ENCODE assay signal across 18 cellular contexts in genomic region chr12:19525236-19525635, GRCh38.
DNase-seq lines count a peak whose midpoint lies in the region; ATAC-seq and TF ChIP-seq lines count a peak whose summit lies in the region.
"Had no signal": no experiment of that assay in that cellular context is flagged by ENCODE, and none has a peak within 500 bp of the region (broad histone marks: within the 10 kb centered on the region; RNA-seq: fewer than 3 reads in every experiment).

No MANE protein-coding gene starts in this region.

- H3K4me3 ChIP-seq in CD8-positive, alpha-beta T cell (ENCODE audit: low read depth, low read length): no peak overlapping the region
- no peak overlapping the region for H3K4me3 ChIP-seq in WERI-Rb-1 (ENCODE audit: low read depth, low read length)
- H3K4me3 ChIP-seq: PC-9 had no signal

- intact Hi-C loops in CD8-positive, alpha-beta T cell (cut with DNase I, micrococcal nuclease): no loop called here

- no peaks in the 10 kb centered on the region for H3K27me3 ChIP-seq in CD8-positive, alpha-beta T cell (ENCODE audit: insufficient read depth, low read length)
- H3K27me3 ChIP-seq in H9 (ENCODE audit: insufficient read depth, low read length): no peaks in the 10 kb centered on the region
- H3K27me3 ChIP-seq in WERI-Rb-1 (ENCODE audit: insufficient read depth, low read depth, severe bottlenecking): no peaks in the 10 kb centered on the region

- H3K27ac Mint-ChIP-seq in CD8-positive, alpha-beta T cell: peak overlapping the region; percentile 45
- H3K27ac Mint-ChIP-seq in H9 (peak overlapping the region in 2 of 3 experiments; percentile 84 to 95; a peak in 4 of 7 replicates), mesothelial cell of epicardium (peak overlapping the region; percentile 56)
- H3K27ac Mint-ChIP-seq in activated T-helper 17 cell treated with anti-CD3 and anti-CD28 coated beads, Interleukin-2, amount 50 U/mL, for 72 hours: peak overlapping the region; percentile 40
- H3K27ac Mint-ChIP-seq: CD4-positive, CD25-positive, alpha-beta regulatory T cell had no signal

- no peak overlapping the region for H2BK15ac ChIP-seq in H9 (ENCODE audit: low read depth, low read length)

- H2BK5ac ChIP-seq in H9 (ENCODE audit: insufficient read length, low read length): no peak overlapping the region

- H4K5ac ChIP-seq in H9 (ENCODE audit: insufficient read length, low read depth, low read length): no peak overlapping the region

- no peaks in the 10 kb centered on the region for H4K20me1 ChIP-seq in H9 (ENCODE audit: control insufficient read depth, insufficient read depth, insufficient read length)

- H2BK20ac ChIP-seq in H9 (ENCODE audit: low read depth, low read length, poor library complexity, severe bottlenecking): no peak overlapping the region

- peaks cover 31% of the 10 kb centered on the region for H3K4me1 Mint-ChIP-seq in CD8-positive, alpha-beta T cell (ENCODE audit: low read depth)
- H3K4me1 Mint-ChIP-seq in H9: peaks cover 8 to 10% of the 10 kb centered on the region in 2 experiments
- H3K4me1 Mint-ChIP-seq in activated T-helper 17 cell treated with anti-CD3 and anti-CD28 coated beads, Interleukin-2, amount 50 U/mL, for 72 hours: peaks cover 20% of the 10 kb centered on the region
- H3K4me1 Mint-ChIP-seq in mesothelial cell of epicardium: peaks cover 15% of the 10 kb centered on the region

- H3K56ac ChIP-seq in H9 (ENCODE audit: insufficient read length, low read depth, low read length): no peak overlapping the region

- H3K4me1 ChIP-seq in CD8-positive, alpha-beta T cell (ENCODE audit: insufficient read depth, low read length): peaks cover 10% of the 10 kb centered on the region
- no peaks in the 10 kb centered on the region; the same call in 1 of the 2 replicates for H3K4me1 ChIP-seq in H9 (ENCODE audit: insufficient read depth, low read length)

- H3K14ac ChIP-seq in H9 (ENCODE audit: insufficient read depth, low read length): no peak overlapping the region

- H3K9me3 Mint-ChIP-seq in CD8-positive, alpha-beta T cell: no peaks in the 10 kb centered on the region
- no peaks in the 10 kb centered on the region for H3K9me3 Mint-ChIP-seq in H9
- no peaks in the 10 kb centered on the region for H3K9me3 Mint-ChIP-seq in activated T-helper 17 cell treated with anti-CD3 and anti-CD28 coated beads, Interleukin-2, amount 50 U/mL, for 72 hours
- H3K9me3 Mint-ChIP-seq in mesothelial cell of epicardium: no peaks in the 10 kb centered on the region

- no peaks in the 10 kb centered on the region for H3K79me1 ChIP-seq in H9 (ENCODE audit: insufficient read depth, low read depth, low read length, poor library complexity, severe bottlenecking)

- no peak overlapping the region for H3K27ac ChIP-seq in CD8-positive, alpha-beta T cell (ENCODE audit: low read depth, low read length)
- H3K27ac ChIP-seq in H9 (ENCODE audit: insufficient read length, low read depth, low read length): no peak overlapping the region
- no peak overlapping the region for H3K27ac ChIP-seq in WERI-Rb-1
- H3K27ac ChIP-seq: KMS-11, PC-9 had no signal

- H3K79me2 ChIP-seq in H9 (ENCODE audit: insufficient read depth, low read length): no peaks in the 10 kb centered on the region

- no peak for TF ChIP-seq CTCF in CD8-positive, alpha-beta T cell (IDR thresholded peaks at IDR 0.05)
- no peak for TF ChIP-seq CTCF in H9 (conservative IDR thresholded peaks at IDR 0.05)
- TF ChIP-seq CTCF in mesothelial cell of epicardium (IDR thresholded peaks at IDR 0.05; ENCODE audit: unreplicated experiment): no peak
- TF ChIP-seq CTCF in WERI-Rb-1 (IDR thresholded peaks at IDR 0.05; ENCODE audit: low read depth, low read length): no peak

- no peak overlapping the region for H2AFZ ChIP-seq in H9 (ENCODE audit: low read length)
- H2AFZ ChIP-seq: PC-9 had no signal

- H3K27me3 Mint-ChIP-seq in CD8-positive, alpha-beta T cell (ENCODE audit: low read depth): no peaks in the 10 kb centered on the region
- H3K27me3 Mint-ChIP-seq in H9 (ENCODE audit: low read depth) (no peaks in the 10 kb centered on the region), mesothelial cell of epicardium (ENCODE audit: low read depth) (no peaks in the 10 kb centered on the region)
- H3K27me3 Mint-ChIP-seq in activated T-helper 17 cell treated with anti-CD3 and anti-CD28 coated beads, Interleukin-2, amount 50 U/mL, for 72 hours: no peaks in the 10 kb centered on the region
- H3K27me3 Mint-ChIP-seq: CD4-positive, CD25-positive, alpha-beta regulatory T cell had no signal

- H3K9ac ChIP-seq in H9 (ENCODE audit: extremely low read depth, insufficient read length, low read length): no peak overlapping the region
- H3K9ac ChIP-seq: KMS-11 had no signal

- no peak overlapping the region for H3K4me3 Mint-ChIP-seq in CD8-positive, alpha-beta T cell
- no peak overlapping the region for H3K4me3 Mint-ChIP-seq in H9
- no peak overlapping the region for H3K4me3 Mint-ChIP-seq in activated T-helper 17 cell treated with anti-CD3 and anti-CD28 coated beads, Interleukin-2, amount 50 U/mL, for 72 hours
- no peak overlapping the region for H3K4me3 Mint-ChIP-seq in mesothelial cell of epicardium
- H3K4me3 Mint-ChIP-seq: CD4-positive, CD25-positive, alpha-beta regulatory T cell had no signal

- peaks cover 23% of the 10 kb centered on the region for H3K36me3 Mint-ChIP-seq in CD8-positive, alpha-beta T cell
- H3K36me3 Mint-ChIP-seq in H9 (ENCODE audit: insufficient read depth in 1 of 3, low read depth in 3 of 3) (peaks cover 0 to 8% (median 6%) of the 10 kb centered on the region in 3 experiments; a peak in 4 of 7 replicates), mesothelial cell of epicardium (no peaks in the 10 kb centered on the region)
- peaks cover 20% of the 10 kb centered on the region for H3K36me3 Mint-ChIP-seq in activated T-helper 17 cell treated with anti-CD3 and anti-CD28 coated beads, Interleukin-2, amount 50 U/mL, for 72 hours (ENCODE audit: low read depth)

- no peak for ATAC-seq in CD8-positive, alpha-beta T cell
- no peak for ATAC-seq in activated T-helper 17 cell treated with anti-CD3 and anti-CD28 coated beads, Interleukin-2, amount 50 U/mL, for 72 hours (replicated peaks)

- POLR2A ChIA-PET in CD8-positive, alpha-beta T cell (lab: Charles Lee): no interaction called here

- H3K23me2 ChIP-seq in H9 (ENCODE audit: insufficient read length, low read depth, low read length, poor library complexity, severe bottlenecking): no peaks in the 10 kb centered on the region

- DNase-seq in CD8-positive, alpha-beta T cell: no peak
- DNase-seq in H9 (no peak), mesothelial cell of epicardium (ENCODE audit: low spot score in 2 of 2, unreplicated experiment in 2 of 2) (no peak), foreskin melanocyte (no peak), WERI-Rb-1 (no peak), AG08395 (ENCODE audit: low spot score) (no peak)
- DNase-seq in stimulated activated CD8-positive, alpha-beta memory T cell treated with anti-CD3 and anti-CD28 coated beads, Interleukin-4, amount 100 ng/mL, for 48 hours: no peak
- DNase-seq: CD4-positive, CD25-positive, alpha-beta regulatory T cell; DMS79 treated with DMSO at 0.1 percent for 48 hours; GOT3; MM.1S; NCI-H1417; NCI-H2029; NCI-H2171 treated with DMSO at 0.1 percent for 48 hours; NCI-H774; PC-9 had no signal

- no peak overlapping the region for H3K18ac ChIP-seq in H9 (ENCODE audit: insufficient read length, low read depth, low read length)

- CTCF ChIA-PET in CD8-positive, alpha-beta T cell (lab: Charles Lee): no interaction called here

- H2BK120ac ChIP-seq in H9 (ENCODE audit: low read depth, low read length, poor library complexity, severe bottlenecking): no peak overlapping the region

- H3K9me3 ChIP-seq in CD8-positive, alpha-beta T cell (ENCODE audit: low read length): no peaks in the 10 kb centered on the region
- H3K9me3 ChIP-seq in H9 (ENCODE audit: control insufficient read depth, low read depth, low read length) (no peaks in the 10 kb centered on the region), WERI-Rb-1 (ENCODE audit: severe bottlenecking) (no peaks in the 10 kb centered on the region)

- no peak overlapping the region for H3K4ac ChIP-seq in H9 (ENCODE audit: low read depth, low read length)

- H3T11ph ChIP-seq in H9 (ENCODE audit: low read length): no peak overlapping the region

- no peak overlapping the region for H4K91ac ChIP-seq in H9 (ENCODE audit: insufficient read length, low read depth, low read length)

- H2AK5ac ChIP-seq in H9 (ENCODE audit: insufficient read length, low read length): no peak overlapping the region

- no CpG with 5 or more reads among the region's 7 CpGs for WGBS in H9 (ENCODE audit: extremely low coverage, insufficient read length, low lambda C conversion rate)

- no peak overlapping the region for H3K23ac ChIP-seq in H9 (ENCODE audit: insufficient read length, low read depth, low read length)

- H3K36me3 ChIP-seq in CD8-positive, alpha-beta T cell (ENCODE audit: insufficient read depth, low read length): peaks cover 3% of the 10 kb centered on the region
- H3K36me3 ChIP-seq in WERI-Rb-1: no peaks in the 10 kb centered on the region

- H3K4me2 ChIP-seq in H9 (ENCODE audit: insufficient read depth, insufficient read length, low read length): no peak overlapping the region
- H3K4me2 ChIP-seq: KMS-11, PC-9 had no signal

- no peak overlapping the region for H4K8ac ChIP-seq in H9 (replicated peaks; ENCODE audit: insufficient read length, low read depth, low read length)

- no peak overlapping the region for H2BK12ac ChIP-seq in H9 (ENCODE audit: insufficient read length, low read depth, low read length)
